In genomic region chr2:192669505-192670082, GRCh38 we compare ENCODE assay signal across 20 cellular contexts.
"Had no signal": no experiment of that assay in that cellular context is flagged by ENCODE, and none has a peak within 500 bp of the region (broad histone marks: within the 10 kb centered on the region; RNA-seq: fewer than 3 reads in every experiment).

No MANE protein-coding gene starts in this region.

- H3K36me3 Mint-ChIP-seq: activated naive CD4-positive, alpha-beta T cell treated with anti-CD3 and anti-CD28 coated beads, Interleukin-2, amount 50 U/mL, for 24 hours; brain; natural killer cell; stimulated activated naive B cell treated with anti-CD40 and anti-IgM and Interleukin-4, amounts not matched to agents 10 μg/mL and 1 μg/mL and 100 μg/mL, for 72 hours had no signal

- H3K27me3 ChIP-seq: gastrocnemius medialis, heart right ventricle, spleen, tibial nerve had no signal

- ATAC-seq: effector memory CD8-positive, alpha-beta T cell; gastrocnemius medialis; heart right ventricle; left lobe of liver; mucosa of descending colon; natural killer cell; right cardiac atrium; stimulated activated naive B cell treated with anti-CD40 and anti-IgM and Interleukin-4, amounts not matched to agents 10 μg/mL and 1 μg/mL and 100 μg/mL, for 72 hours had no signal

- H3K27me3 Mint-ChIP-seq: activated naive CD4-positive, alpha-beta T cell treated with anti-CD3 and anti-CD28 coated beads, Interleukin-2, amount 50 U/mL, for 24 hours; activated T-cell treated with anti-CD3 and anti-CD28 coated beads, Interleukin-2, amount 50 U/mL, for 24 hours; brain; effector memory CD8-positive, alpha-beta T cell; progenitor cell of endocrine pancreas; stimulated activated naive B cell treated with anti-CD40 and anti-IgM and Interleukin-4, amounts not matched to agents 10 μg/mL and 1 μg/mL and 100 μg/mL, for 72 hours had no signal

- H3K9me3 ChIP-seq: gastrocnemius medialis, heart right ventricle, mucosa of descending colon, spleen, tibial nerve had no signal

- H3K4me3 Mint-ChIP-seq: activated naive CD4-positive, alpha-beta T cell treated with anti-CD3 and anti-CD28 coated beads, Interleukin-2, amount 50 U/mL, for 24 hours; activated T-cell treated with anti-CD3 and anti-CD28 coated beads, Interleukin-2, amount 50 U/mL, for 24 hours; brain; effector memory CD8-positive, alpha-beta T cell; natural killer cell; stimulated activated naive B cell treated with anti-CD40 and anti-IgM and Interleukin-4, amounts not matched to agents 10 μg/mL and 1 μg/mL and 100 μg/mL, for 72 hours had no signal

- H3K4me1 Mint-ChIP-seq: activated naive CD4-positive, alpha-beta T cell treated with anti-CD3 and anti-CD28 coated beads, Interleukin-2, amount 50 U/mL, for 24 hours; brain; natural killer cell; stimulated activated naive B cell treated with anti-CD40 and anti-IgM and Interleukin-4, amounts not matched to agents 10 μg/mL and 1 μg/mL and 100 μg/mL, for 72 hours had no signal

- DNase-seq: activated effector memory CD4-positive, alpha-beta T cell treated with Interleukin-2 at 50 U/mL for 16 hours; activated T-cell treated with anti-CD3 and anti-CD28 coated beads, Interleukin-2, amount 50 U/mL, for 24 hours; amygdala; effector memory CD8-positive, alpha-beta T cell; gastrocnemius medialis; heart right ventricle; mammary epithelial cell; mucosa of descending colon; natural killer cell; occipital lobe; right cardiac atrium; spleen; stimulated activated CD4-positive, alpha-beta T cell treated with anti-CD3 and anti-CD28 coated beads, Interleukin-1b, Interleukin-23, amount 100 ng/mL, for 48 hours; stimulated activated naive B cell treated with anti-CD40 and anti-IgM and Interleukin-4, amounts not matched to agents 10 μg/mL and 1 μg/mL and 100 μg/mL, for 72 hours had no signal

- H3K27ac ChIP-seq: epithelial cell of prostate, gastrocnemius medialis, heart right ventricle, spleen, tibial nerve had no signal

- H3K36me3 ChIP-seq: gastrocnemius medialis, heart right ventricle, spleen, tibial nerve had no signal

- H3K9me3 Mint-ChIP-seq: activated naive CD4-positive, alpha-beta T cell treated with anti-CD3 and anti-CD28 coated beads, Interleukin-2, amount 50 U/mL, for 24 hours; activated T-cell treated with anti-CD3 and anti-CD28 coated beads, Interleukin-2, amount 50 U/mL, for 24 hours; stimulated activated naive B cell treated with anti-CD40 and anti-IgM and Interleukin-4, amounts not matched to agents 10 μg/mL and 1 μg/mL and 100 μg/mL, for 72 hours had no signal

- H3K27ac Mint-ChIP-seq: activated naive CD4-positive, alpha-beta T cell treated with anti-CD3 and anti-CD28 coated beads, Interleukin-2, amount 50 U/mL, for 24 hours; activated T-cell treated with anti-CD3 and anti-CD28 coated beads, Interleukin-2, amount 50 U/mL, for 24 hours; brain; effector memory CD8-positive, alpha-beta T cell; natural killer cell; progenitor cell of endocrine pancreas; stimulated activated naive B cell treated with anti-CD40 and anti-IgM and Interleukin-4, amounts not matched to agents 10 μg/mL and 1 μg/mL and 100 μg/mL, for 72 hours had no signal

- H3K4me3 ChIP-seq: gastrocnemius medialis, heart right ventricle, mucosa of descending colon, spleen, tibial nerve had no signal

- H3K4me1 ChIP-seq: gastrocnemius medialis, heart right ventricle, spleen, tibial nerve had no signal
